In genomic region chr1:18592368-18592767, GRCh38 we compare ENCODE assay signal across 32 cellular contexts. TPM values are rescaled to one million over a fixed set of nuclear protein-coding genes. Genes with fewer than 3 reads are reported as not detected.
DNase-seq lines count a peak whose midpoint lies in the region; ATAC-seq, FAIRE-seq and TF ChIP-seq lines count a peak whose summit lies in the region.
"Had no signal": no experiment of that assay in that cellular context is flagged by ENCODE, and none has a peak within 500 bp of the region (broad histone marks: within the 10 kb centered on the region; RNA-seq: fewer than 3 reads in every experiment).

No MANE protein-coding gene starts in this region.

- H3K14ac ChIP-seq in H1 (ENCODE audit: insufficient read length): no peak overlapping the region

- TF ChIP-seq EP300 in H1 (IDR thresholded peaks at IDR 0.05; ENCODE audit: borderline replicate concordance in 1 of 2, low read depth in 2 of 2, low read length in 2 of 2): no peak

- H2AK5ac ChIP-seq in H1 (ENCODE audit: low read depth, low read length): no peak overlapping the region

- H4K8ac ChIP-seq in H1 (ENCODE audit: extremely low read depth, insufficient read depth, low read length): no peak overlapping the region

- intact Hi-C loops in HCT116 (cut with micrococcal nuclease): no loop called here

- H3K9me3 ChIP-seq in HCT116 (ENCODE audit: control insufficient read depth in 1 of 2, insufficient read depth in 1 of 2, low read depth in 1 of 2, low read length in 2 of 2) (no peaks in the 10 kb centered on the region), H1 (ENCODE audit: insufficient read depth in 2 of 2, low read depth in 1 of 2, low read length in 1 of 2) (no peaks in the 10 kb centered on the region)
- H3K9me3 ChIP-seq: A549, Caco-2, HAP-1, SJCRH30 had no signal

- H4K91ac ChIP-seq in H1 (replicated peaks; ENCODE audit: insufficient read length, low read length): no peak overlapping the region

- no peak overlapping the region for H3K23ac ChIP-seq in H1 (ENCODE audit: insufficient read length)

- H4K5ac ChIP-seq in H1 (ENCODE audit: insufficient read length, low read depth, low read length): no peak overlapping the region

- H3K18ac ChIP-seq in H1 (ENCODE audit: extremely low read depth, low read length): no peak overlapping the region

- no peak overlapping the region for H3K27ac ChIP-seq in HCT116 (ENCODE audit: low read depth, low read length)
- no peak overlapping the region for H3K27ac ChIP-seq in H1 (ENCODE audit: low read depth, low read length)
- H3K27ac ChIP-seq: A549, PC-9, SJCRH30 had no signal

- no peak overlapping the region for H3K4me3 ChIP-seq in HCT116 (replicated peaks in 1 of 2; ENCODE audit: low read depth in 1 of 2, low read length in 2 of 2)
- H3K4me3 ChIP-seq in H1 (ENCODE audit: extremely low read depth in 1 of 4, insufficient read depth in 2 of 4, low read depth in 3 of 4, low read length in 4 of 4): no peak overlapping the region
- H3K4me3 ChIP-seq: A549, HAP-1, PC-9, SJCRH30 had no signal

- H3K56ac ChIP-seq in H1 (replicated peaks; ENCODE audit: insufficient read length, low read depth, low read length): no peak overlapping the region

- no peaks in the 10 kb centered on the region for H3K23me2 ChIP-seq in H1 (ENCODE audit: low read depth, low read length)

- FAIRE-seq in H1 (lab: Jason Lieb, UNC): peak; percentile 78
- FAIRE-seq: A549, GM12892, GM19239 had no signal

- DNase-seq in DMS114 treated with DMSO at 0.1 percent for 48 hours (lab: John Stamatoyannopoulos, UW; ENCODE audit: unreplicated experiment) (peak; percentile 13), HCT116 (ENCODE audit: low read depth, low spot score) (no peak), SK-MEL-5 (ENCODE audit: low read depth, low spot score) (peak; percentile 52), H1 (ENCODE audit: low read depth in 1 of 2, low spot score in 2 of 2) (no peak), NCI-H2029 (lab: John Stamatoyannopoulos, UW) (no peak), GDM1 (lab: John Stamatoyannopoulos, UW) (no peak)
- DNase-seq: C1 segment of cervical spinal cord; Caco-2; CD4-positive, alpha-beta memory T cell; DMS79; EL; GF-D8; KG1; MM.1S; NCI-H1092 treated with DMSO at 0.1 percent for 48 hours; NCI-H1436; NCI-H187; NCI-H2171 treated with DMSO at 0.1 percent for 48 hours; NCI-H345; NCI-H510A treated with DMSO at 0.1 percent for 48 hours; PC-9; SJCRH30 had no signal

- TF ChIP-seq RAD21 in HCT116 (IDR thresholded peaks at IDR 0.05; ENCODE audit: low read depth): no peak
- no peak for TF ChIP-seq RAD21 in H1 (IDR thresholded peaks at IDR 0.05 in 1 of 2, conservative IDR thresholded peaks at IDR 0.05 in 1 of 2; ENCODE audit: low read depth in 2 of 2, low read length in 2 of 2)

- TF ChIP-seq POLR2A in HCT116 (IDR thresholded peaks at IDR 0.05; ENCODE audit: borderline replicate concordance, extremely low read depth, insufficient read depth, insufficient read length) (no peak), H1 (IDR thresholded peaks at IDR 0.05; ENCODE audit: control extremely low read depth in 1 of 2, low read depth in 2 of 2, low read length in 2 of 2) (no peak)

- peaks cover 9% of the 10 kb centered on the region; the same call in 1 of the 2 replicates for H3K27me3 ChIP-seq in HCT116 (ENCODE audit: insufficient read depth, low read length)
- peaks cover 0 to 10% (median 4%) of the 10 kb centered on the region in 4 experiments; a peak in 5 of 7 replicates for H3K27me3 ChIP-seq in H1 (replicated peaks in 1 of 4; ENCODE audit: control insufficient read depth in 3 of 4, extremely low read depth in 1 of 4, insufficient read depth in 3 of 4, low read length in 3 of 4)

- CTCF ChIA-PET in HCT116 (lab: Charles Lee) (interaction anchor here (0.9 kb wide), 1 partner anchor 283 kb away, joined by 3 read pairs; no protein-coding TSS in a partner anchor), H1 (lab: Charles Lee; ENCODE audit: partially characterized antibody) (interaction anchor here (1.6 to 3.7 kb wide), 4 partner anchors 10 to 28 kb away, joined by 4 to 15 read pairs (median 4); no protein-coding TSS in a partner anchor)

- H3K4me1 ChIP-seq in HCT116 (ENCODE audit: control insufficient read depth in 1 of 2, insufficient read depth in 2 of 2, low read length in 2 of 2): no peaks in the 10 kb centered on the region
- peaks cover 0 to 2% (median 0%) of the 10 kb centered on the region in 4 experiments; a peak in 1 of 7 replicates for H3K4me1 ChIP-seq in H1 (replicated peaks in 1 of 4; ENCODE audit: control insufficient read depth in 3 of 4, insufficient read depth in 4 of 4, low read length in 3 of 4)
- H3K4me1 ChIP-seq: A549, Caco-2, HAP-1, SJCRH30 had no signal

- H2BK12ac ChIP-seq in H1 (ENCODE audit: low read depth, low read length): no peak overlapping the region

- H3K79me1 ChIP-seq in H1 (ENCODE audit: low read depth, low read length): no peaks in the 10 kb centered on the region

- POLR2A ChIA-PET in HCT116 (lab: Charles Lee) (no interaction called here), H1 (lab: Charles Lee; ENCODE audit: partially characterized antibody) (no interaction called here)

- WGBS in H1 (ENCODE audit: extremely low coverage in 1 of 2, insufficient coverage in 1 of 2, insufficient read length in 1 of 2, insufficient replicate concordance in 2 of 2, low coverage in 1 of 2, low lambda C conversion rate in 2 of 2, missing lambda C conversion rate in 1 of 2), 2 experiments: 67% methylated on average over 1 of the region's 1 CpG; no CpG with 5 or more reads in 1 of the 2 experiments

- no peak overlapping the region for H2BK20ac ChIP-seq in H1 (ENCODE audit: low read length)

- no peak overlapping the region for H2BK5ac ChIP-seq in H1 (ENCODE audit: low read depth, low read length)

- RAD21 ChIA-PET in HCT116 (lab: Charles Lee; ENCODE audit: low non-redundant PET in 1 of 2, low total read pairs in 2 of 2, uncharacterized antibody in 2 of 2, unreplicated experiment in 2 of 2): no interaction called here

- no TSS peak for BruUV-seq in HCT116 (replicated peaks; lab: Mats Ljungman, UMichigan)

- no peaks in the 10 kb centered on the region for H3K36me3 ChIP-seq in HCT116 (ENCODE audit: control insufficient read depth in 1 of 2, insufficient read depth in 2 of 2, low read length in 2 of 2)
- no peaks in the 10 kb centered on the region for H3K36me3 ChIP-seq in H1 (ENCODE audit: control insufficient read depth in 2 of 4, insufficient read depth in 4 of 4, low read length in 3 of 4)
- H3K36me3 ChIP-seq: HAP-1, SJCRH30 had no signal

- in situ Hi-C loops in SK-MEL-5 (cut with HindIII; ENCODE audit: low pct_unique_long_range_greater_than_20kb, low sequenced_read_pairs): no loop called here

- no peaks in the 10 kb centered on the region for H4K20me1 ChIP-seq in HCT116 (ENCODE audit: insufficient read depth)
- H4K20me1 ChIP-seq in H1 (replicated peaks in 1 of 2; ENCODE audit: control insufficient read depth in 1 of 2, insufficient read depth in 2 of 2, low read length in 2 of 2): no peaks in the 10 kb centered on the region

- H3K79me2 ChIP-seq in HCT116 (ENCODE audit: insufficient read depth, low read length) (no peaks in the 10 kb centered on the region), H1 (ENCODE audit: control insufficient read depth in 1 of 2, insufficient read depth in 2 of 2, low read length in 2 of 2) (no peaks in the 10 kb centered on the region)

- no peaks in the 10 kb centered on the region for H3K9me2 ChIP-seq in HCT116 (ENCODE audit: insufficient read depth)

- H2BK120ac ChIP-seq in H1 (replicated peaks; ENCODE audit: low read depth, low read length): no peak overlapping the region

- H2BK15ac ChIP-seq in H1 (ENCODE audit: low read length): no peak overlapping the region

- no peak for TF ChIP-seq CTCF in HCT116 (IDR thresholded peaks at IDR 0.05 in 2 of 3, conservative IDR thresholded peaks at IDR 0.05 in 1 of 3; ENCODE audit: borderline replicate concordance in 1 of 3, insufficient read depth in 1 of 3, low read depth in 2 of 3, low read length in 2 of 3)
- TF ChIP-seq CTCF in H1 (IDR thresholded peaks at IDR 0.05; ENCODE audit: control extremely low read depth in 1 of 3, insufficient read depth in 1 of 3, low read depth in 1 of 3, low read length in 3 of 3): no peak

- no peak overlapping the region for H3K4me2 ChIP-seq in HCT116 (ENCODE audit: low read length)
- H3K4me2 ChIP-seq in H1 (ENCODE audit: insufficient read depth in 1 of 2, low read depth in 2 of 2, low read length in 2 of 2): no peak overlapping the region; a peak in 1 of 4 replicates
- H3K4me2 ChIP-seq: A549, PC-9 had no signal

- peak; percentile 77 for ATAC-seq in HCT116
- no peak for ATAC-seq in GM21529 (IDR thresholded peaks at IDR 0.05; ENCODE audit: unreplicated experiment)
- ATAC-seq in HG02981 (IDR thresholded peaks at IDR 0.05; ENCODE audit: unreplicated experiment): no peak
- ATAC-seq: A549, Right ventricle myocardium inferior had no signal

- no peak overlapping the region for H2AFZ ChIP-seq in HCT116 (ENCODE audit: low read depth, low read length, poor library complexity, severe bottlenecking)
- H2AFZ ChIP-seq in H1 (ENCODE audit: low read length): peak overlapping the region; percentile 94
- H2AFZ ChIP-seq: PC-9 had no signal

- H3K9ac ChIP-seq in HCT116 (ENCODE audit: low read length) (no peak overlapping the region), H1 (replicated peaks in 1 of 4; ENCODE audit: extremely low read depth in 1 of 4, low read depth in 3 of 4, low read length in 3 of 4) (no peak overlapping the region)

- no peak overlapping the region for H3K4ac ChIP-seq in H1 (replicated peaks; ENCODE audit: insufficient read length, low read depth, low read length)

TF ChIP-seq in HCT116, 20 proteins besides CTCF, POLR2A, EP300 and RAD21 (continues in another document):
- no peak for TF ChIP-seq CBX3 (IDR thresholded peaks at IDR 0.05; ENCODE audit: low read depth)

RNA-seq across cellular contexts. Expression of gene PAX7, which starts 38.3 kb away (rescaled TPM):
- total RNA-seq in HCT116 (2021; ENCODE audit: unreplicated experiment): not detected
- not detected in 2 replicates for polyA plus RNA-seq in HCT116 (2012)
- not detected in 2 replicates for total RNA-seq in SK-MEL-5 (2014; rRNA removed; shearing (Covaris generic))
- polyA plus RNA-seq in SK-MEL-5 (2015; cell fraction: cytosol; rRNA removed): not detected in 2 replicates
- polyA plus RNA-seq in SK-MEL-5 (2015; cell fraction: nucleus; rRNA removed): not detected in 2 replicates
- not detected in 2 replicates for total RNA-seq in H1 (2021; fragmentation: NEBNext Ultra II Directional; extraction: Animal tissue kit (Norgen Biotek cat#: 25700))
- 0.02 TPM in 1 of 2 replicates, not detected in the other for polyA plus RNA-seq in H1 (2011; rRNA removed)
- 0.03 TPM for polyA plus RNA-seq in H1 (2011; cell fraction: cytosol; rRNA removed)
- polyA plus RNA-seq in H1 (2011; cell fraction: nucleus; rRNA removed): 0.03 TPM
- polyA plus RNA-seq in H1 (2012, experiment 1 of 2): 0.03 to 0.08 TPM in 2 of 4 replicates, not detected in the others
- polyA plus RNA-seq in H1 (2012, experiment 2 of 2): 0.07 TPM
- 0.02 TPM for polyA plus RNA-seq in H1 (2013, experiment 1 of 2)
- polyA plus RNA-seq in H1 (2013, experiment 2 of 2): 0.02 TPM
- 0.13 TPM in 1 of 2 replicates, not detected in the other for polyA minus RNA-seq in H1 (2011; rRNA and poly(A)+ RNA removed)
- not detected for polyA minus RNA-seq in H1 (2011; cell fraction: cytosol; rRNA and poly(A)+ RNA removed)
- 0.40 TPM for polyA minus RNA-seq in H1 (2011; cell fraction: nucleus; rRNA and poly(A)+ RNA removed)
- total RNA-seq: CD4-positive, alpha-beta memory T cell; HT-29; PC-9; Right ventricle myocardium inferior; RPMI7951; T-helper 1 cell treated with Interleukin-12 subunit alpha and Interleukin-12 subunit beta and Interleukin-4 antibody, amounts not matched to agents 30 ng/mL and 1 ng/mL, for 36 hours had no signal
- polyA plus RNA-seq: CD4-positive, alpha-beta memory T cell had no signal

Comparison
In these comparisons a context has a peak if more than half of its experiments do, and no peak if none do; other contexts are left out.
1. DNase-seq: peak in DMS114 treated with DMSO at 0.1 percent for 48 hours (single experiment) and SK-MEL-5 (single experiment); none in HCT116 (single experiment), H1 (0 of 2), NCI-H2029 (single experiment) and GDM1 (single experiment).